In genomic region chr7:50808282-50808888, GRCh38 we compare ENCODE assay signal across 27 cellular contexts. TPM values are rescaled to one million over a fixed set of nuclear protein-coding genes. Genes with fewer than 3 reads are reported as not detected.
"Had no signal": no experiment of that assay in that cellular context is flagged by ENCODE, and none has a peak within 500 bp of the region (broad histone marks: within the 10 kb centered on the region; RNA-seq: fewer than 3 reads in every experiment).

No MANE protein-coding gene starts in this region.

- H3K27ac ChIP-seq: colonic mucosa, esophagus squamous epithelium, lower lobe of right lung, neutrophil, pancreas, right lobe of liver, suprapubic skin, transverse colon, upper lobe of right lung, vagina had no signal

- H3K4me1 ChIP-seq: colonic mucosa, right lobe of liver, transverse colon, upper lobe of right lung, vagina had no signal

- H3K36me3 Mint-ChIP-seq: immature natural killer cell, memory B cell, natural killer cell had no signal

- H3K4me1 Mint-ChIP-seq: immature natural killer cell, memory B cell, natural killer cell had no signal

- H3K36me3 ChIP-seq: colonic mucosa, esophagus squamous epithelium, lower lobe of right lung, neutrophil, pancreas, right lobe of liver, suprapubic skin, transverse colon, upper lobe of right lung, vagina had no signal

- DNase-seq: colonic mucosa; effector CD8-positive, alpha-beta T cell; endodermal cell; esophagus squamous epithelium; hypothalamus; immature natural killer cell; islet precursor cell; kidney glomerular epithelial cell; left ventricle myocardium superior; lower lobe of right lung; natural killer cell; pancreas; retina; right lobe of liver; small intestine; stimulated activated CD4-positive, alpha-beta T cell treated with anti-CD3 and anti-CD28 coated beads, Interleukin-1b, Interleukin-23, amount 100 ng/mL, for 48 hours; stimulated activated CD4-positive, alpha-beta T cell treated with anti-CD3 and anti-CD28 coated beads, Interleukin-4, amount 100 ng/mL, for 1 hour; stimulated activated CD8-positive, alpha-beta memory T cell treated with anti-CD3 and anti-CD28 coated beads, Interleukin-4, amount 100 ng/mL, for 48 hours; stimulated activated naive CD4-positive, alpha-beta T cell; stimulated activated naive CD8-positive, alpha-beta T cell treated with anti-CD3 and anti-CD28 coated beads, Interleukin-15, amount 100 ng/mL, for 72 hours; transverse colon; upper lobe of right lung had no signal

- ATAC-seq: left ventricle myocardium superior; lower lobe of right lung; natural killer cell; pancreas; right lobe of liver; stimulated activated naive CD8-positive, alpha-beta T cell treated with anti-CD3 and anti-CD28 coated beads, Interleukin-15, amount 100 ng/mL, for 72 hours; upper lobe of right lung had no signal

- H3K27me3 ChIP-seq: colonic mucosa, pancreas, right lobe of liver, suprapubic skin, transverse colon, upper lobe of right lung, vagina had no signal

- H3K27me3 Mint-ChIP-seq: stimulated activated naive CD8-positive, alpha-beta T cell treated with anti-CD3 and anti-CD28 coated beads, Interleukin-15, amount 100 ng/mL, for 72 hours had no signal

- H3K4me3 ChIP-seq: colonic mucosa, esophagus squamous epithelium, lower lobe of right lung, pancreas, right lobe of liver, suprapubic skin, transverse colon, upper lobe of right lung, vagina had no signal

- H3K9me3 Mint-ChIP-seq: dendritic cell treated with granulocyte-macrophage colony-stimulating factor and Interleukin-4, amounts not matched to agents 40 ng/mL and 50 ng/mL, for 4 days; endodermal cell; immature natural killer cell; memory B cell; natural killer cell; stimulated activated naive CD8-positive, alpha-beta T cell treated with anti-CD3 and anti-CD28 coated beads, Interleukin-15, amount 100 ng/mL, for 72 hours had no signal

- H3K9me3 ChIP-seq: colonic mucosa, esophagus squamous epithelium, lower lobe of right lung, neutrophil, pancreas, right lobe of liver, suprapubic skin, transverse colon, upper lobe of right lung, vagina had no signal

- H3K4me3 Mint-ChIP-seq: dendritic cell treated with granulocyte-macrophage colony-stimulating factor and Interleukin-4, amounts not matched to agents 40 ng/mL and 50 ng/mL, for 4 days; endodermal cell; immature natural killer cell; memory B cell; natural killer cell; stimulated activated naive CD8-positive, alpha-beta T cell treated with anti-CD3 and anti-CD28 coated beads, Interleukin-15, amount 100 ng/mL, for 72 hours had no signal

- H3K27ac Mint-ChIP-seq: dendritic cell treated with granulocyte-macrophage colony-stimulating factor and Interleukin-4, amounts not matched to agents 40 ng/mL and 50 ng/mL, for 4 days; endodermal cell; immature natural killer cell; memory B cell; natural killer cell; stimulated activated naive CD8-positive, alpha-beta T cell treated with anti-CD3 and anti-CD28 coated beads, Interleukin-15, amount 100 ng/mL, for 72 hours had no signal

RNA-seq across cellular contexts. Expression of gene GRB10, which starts 25.7 kb away (rescaled TPM):
- polyA plus RNA-seq: immature natural killer cell had no signal
